ENCODE assay signal across 11 cellular contexts in the genomic region with DNA sequence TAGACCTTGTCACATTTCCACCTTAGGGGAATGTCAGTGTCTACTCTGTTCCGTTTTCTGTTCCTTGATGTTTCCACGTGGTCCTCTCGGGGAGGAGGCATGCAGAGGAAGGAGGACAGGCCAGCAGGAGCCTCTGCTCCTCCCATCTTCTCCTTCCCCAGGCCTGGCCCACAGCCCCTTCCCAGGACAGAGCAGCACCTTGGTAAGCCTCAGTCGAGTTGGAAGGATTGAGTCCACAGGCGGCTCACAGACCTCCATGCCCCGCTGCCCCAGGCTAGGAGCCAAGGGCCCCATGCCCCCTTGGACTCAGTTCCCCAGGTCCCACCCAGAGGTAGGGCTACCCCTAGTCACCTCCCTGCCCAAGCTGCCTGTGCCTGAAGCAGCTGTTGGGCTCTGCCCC. TPM values are rescaled to one million over a fixed set of nuclear protein-coding genes. Genes with fewer than 3 reads are reported as not detected.
"Had no signal": no experiment of that assay in that cellular context is flagged by ENCODE, and none has a peak within 500 bp of the region (broad histone marks: within the 10 kb centered on the region; RNA-seq: fewer than 3 reads in every experiment).

No MANE protein-coding gene starts in this region.

- ATAC-seq: GM23338, HCT116 had no signal

- H3K4me2 ChIP-seq: GM23338 had no signal

- H3K4me1 ChIP-seq: HAP-1 had no signal

- H3K9me3 ChIP-seq: HAP-1 had no signal

- H3K36me3 ChIP-seq: HAP-1 had no signal

- FAIRE-seq: H54 had no signal

- DNase-seq: GM23248, GOT3, H7, H9, HCEC 1CT, HFFc6 had no signal

- H3K4me3 Mint-ChIP-seq: GM23338, H9, HFFc6 had no signal

- H3K9ac ChIP-seq: GM23248 had no signal

- H3K4me3 ChIP-seq: GM23248, GM23338, HAP-1 had no signal

- H3K27ac Mint-ChIP-seq: GM23338, HFFc6 had no signal

- H3K9me3 Mint-ChIP-seq: GM23338, H9 had no signal

- H2AFZ ChIP-seq: GM23248, GM23338 had no signal

- H3K27ac ChIP-seq: GM23248 had no signal

RNA-seq across cellular contexts. Expression of gene IGSF21, which starts 36.5 kb away (rescaled TPM):
- total RNA-seq: GM23248, H4, HFFc6 had no signal
- polyA plus RNA-seq: GM23248 had no signal
